Comparison of ENCODE assay signal across 14 cellular contexts in genomic region chr3:59246719-59247401, GRCh38.
A peak's percentile ranks its signal among the peaks of the same experiment; 100 is the strongest.
DNase-seq lines count a peak whose midpoint lies in the region; ATAC-seq and TF ChIP-seq lines count a peak whose summit lies in the region.
"Had no signal": no experiment of that assay in that cellular context is flagged by ENCODE, and none has a peak within 500 bp of the region (broad histone marks: within the 10 kb centered on the region; RNA-seq: fewer than 3 reads in every experiment).

No MANE protein-coding gene starts in this region.

- DNase-seq in breast epithelium (ENCODE audit: low spot score in 2 of 2) (no peak), MCF 10A (ENCODE audit: unreplicated experiment) (no peak), HuH-7 (ENCODE audit: low spot score) (no peak), transverse colon (no peak)
- DNase-seq: activated CD8-positive, alpha-beta memory T cell treated with anti-CD3 and anti-CD28 coated beads, Interleukin-2, amount 50 U/mL, for 48 hours; DMS53; Kasumi-1; Peyer's patch; T-helper 9 cell had no signal

- in situ Hi-C loops in transverse colon (cut with MboI; ENCODE audit: low pct_ligation_motif_present in 1 of 4, low pct_unique_long_range_greater_than_20kb in 1 of 4, low sequenced_read_pairs in 3 of 4), result no loop called here

- no peaks in the 10 kb centered on the region for H4K20me1 ChIP-seq in SU-DHL-6 (ENCODE audit: low read depth, low read length)

- TF ChIP-seq POLR2A in breast epithelium (IDR thresholded peaks at IDR 0.05), result no peak
- TF ChIP-seq POLR2A in transverse colon (IDR thresholded peaks at IDR 0.05), result no peak

- TF ChIP-seq EP300 in transverse colon (IDR thresholded peaks at IDR 0.05; ENCODE audit: low read depth), result no peak

- H3K9ac ChIP-seq in SU-DHL-6 (ENCODE audit: low read length), result peak overlapping the region; percentile 59

- intact Hi-C loops in breast epithelium (cut with DNase I; ENCODE audit: low total_unique reads) (no loop called here), MCF 10A (cut with micrococcal nuclease) (no loop called here), transverse colon (cut with DNase I; ENCODE audit: low total_unique reads) (no loop called here)

- H3K4me3 Mint-ChIP-seq in MCF 10A (ENCODE audit: unreplicated experiment), result no peak overlapping the region
- no peak overlapping the region for H3K4me3 Mint-ChIP-seq in activated T-helper 17 cell treated with anti-CD3 and anti-CD28 coated beads, Interleukin-2, amount 50 U/mL, for 72 hours

- H3K27ac ChIP-seq in breast epithelium, result peak overlapping the region; percentile 21 to 40
- peak overlapping the region; percentile 98 for H3K27ac ChIP-seq in SU-DHL-6 (ENCODE audit: low read depth, low read length)
- H3K27ac ChIP-seq in transverse colon, result no peak overlapping the region
- H3K27ac ChIP-seq: A549, Peyer's patch had no signal

- WGBS in transverse colon (ENCODE audit: low coverage in 1 of 2), 2 donors, result 84 to 90% methylated on average over 3 of the region's 3 CpGs

- no peaks in the 10 kb centered on the region for H3K9me2 ChIP-seq in SU-DHL-6 (replicated peaks; ENCODE audit: insufficient read depth, low read length)

- H3K79me2 ChIP-seq in SU-DHL-6 (ENCODE audit: insufficient read depth, low read length), result no peaks in the 10 kb centered on the region

- H3K36me3 ChIP-seq in breast epithelium, result no peaks in the 10 kb centered on the region
- H3K36me3 ChIP-seq in SU-DHL-6 (ENCODE audit: low read length), result peaks cover 6% of the 10 kb centered on the region; the same call in 1 of the 2 replicates
- H3K36me3 ChIP-seq in transverse colon, result no peaks in the 10 kb centered on the region
- H3K36me3 ChIP-seq: Peyer's patch had no signal

- no peaks in the 10 kb centered on the region for H3K27me3 Mint-ChIP-seq in MCF 10A (ENCODE audit: insufficient read depth, unreplicated experiment)
- H3K27me3 Mint-ChIP-seq in activated T-helper 17 cell treated with anti-CD3 and anti-CD28 coated beads, Interleukin-2, amount 50 U/mL, for 72 hours, result no peaks in the 10 kb centered on the region

- CTCF ChIA-PET in MCF 10A (lab: Yijun Ruan, JAX), result no interaction called here

- H3K4me2 ChIP-seq in SU-DHL-6 (ENCODE audit: low read depth, low read length, poor library complexity, severe bottlenecking), result peak overlapping the region; percentile 86
- H3K4me2 ChIP-seq: A549 had no signal

- H3K27me3 ChIP-seq in breast epithelium (no peaks in the 10 kb centered on the region), SU-DHL-6 (ENCODE audit: low read length) (no peaks in the 10 kb centered on the region), transverse colon (no peaks in the 10 kb centered on the region)
- H3K27me3 ChIP-seq: Peyer's patch had no signal

- ATAC-seq in HG02938 (IDR thresholded peaks at IDR 0.05; ENCODE audit: unreplicated experiment) (peak; percentile 60), GM19455 (IDR thresholded peaks at IDR 0.05; ENCODE audit: unreplicated experiment) (no peak)
- ATAC-seq in activated T-helper 17 cell treated with anti-CD3 and anti-CD28 coated beads, Interleukin-2, amount 50 U/mL, for 72 hours (replicated peaks), result no peak
- ATAC-seq: A549 had no signal

- H3K36me3 Mint-ChIP-seq in MCF 10A (ENCODE audit: insufficient read depth, unreplicated experiment), result no peaks in the 10 kb centered on the region
- H3K36me3 Mint-ChIP-seq in activated T-helper 17 cell treated with anti-CD3 and anti-CD28 coated beads, Interleukin-2, amount 50 U/mL, for 72 hours (ENCODE audit: low read depth), result no peaks in the 10 kb centered on the region

- no TSS peak for BruUV-seq in MCF 10A (replicated peaks; lab: Mats Ljungman, UMichigan)

- H3K4me3 ChIP-seq in breast epithelium (no peak overlapping the region), SU-DHL-6 (ENCODE audit: insufficient read depth, low read length, poor library complexity, severe bottlenecking) (peak overlapping the region; percentile 22), transverse colon (no peak overlapping the region)
- H3K4me3 ChIP-seq: A549, Peyer's patch had no signal

- H3K4me1 ChIP-seq in breast epithelium, result peaks cover 0 to 7% of the 10 kb centered on the region in 2 donors
- H3K4me1 ChIP-seq in transverse colon, result peaks cover 0 to 8% (median 0%) of the 10 kb centered on the region in 4 donors
- H3K4me1 ChIP-seq: A549, Peyer's patch had no signal

- H3K9me3 ChIP-seq in breast epithelium (no peaks in the 10 kb centered on the region), SU-DHL-6 (ENCODE audit: insufficient read depth, low read length) (peaks cover 6% of the 10 kb centered on the region; the same call in 1 of the 2 replicates), transverse colon (no peaks in the 10 kb centered on the region)
- H3K9me3 ChIP-seq: A549, Peyer's patch had no signal

- peaks cover 34% of the 10 kb centered on the region for H3F3A ChIP-seq in SU-DHL-6 (ENCODE audit: insufficient read depth)

- no peaks in the 10 kb centered on the region for H3K4me1 Mint-ChIP-seq in MCF 10A (ENCODE audit: insufficient read depth, unreplicated experiment)
- H3K4me1 Mint-ChIP-seq in activated T-helper 17 cell treated with anti-CD3 and anti-CD28 coated beads, Interleukin-2, amount 50 U/mL, for 72 hours, result no peaks in the 10 kb centered on the region

- POLR2A ChIA-PET in MCF 10A (lab: Yijun Ruan, JAX), result interaction anchor here (0.7 kb wide), 1 partner anchor 87 kb away, joined by 5 read pairs; no protein-coding TSS in a partner anchor

- no peak overlapping the region for H2AFZ ChIP-seq in SU-DHL-6 (ENCODE audit: low read depth, low read length, severe bottlenecking)

- H3K27ac Mint-ChIP-seq in MCF 10A (ENCODE audit: low read depth, unreplicated experiment), result no peak overlapping the region
- H3K27ac Mint-ChIP-seq in activated T-helper 17 cell treated with anti-CD3 and anti-CD28 coated beads, Interleukin-2, amount 50 U/mL, for 72 hours, result no peak overlapping the region

- no peaks in the 10 kb centered on the region for H3K9me3 Mint-ChIP-seq in MCF 10A (ENCODE audit: unreplicated experiment)
- peaks cover 5% of the 10 kb centered on the region for H3K9me3 Mint-ChIP-seq in activated T-helper 17 cell treated with anti-CD3 and anti-CD28 coated beads, Interleukin-2, amount 50 U/mL, for 72 hours

- TF ChIP-seq CTCF in breast epithelium (IDR thresholded peaks at IDR 0.05) (no peak), MCF 10A (IDR thresholded peaks at IDR 0.05; ENCODE audit: unreplicated experiment) (no peak), SU-DHL-6 (IDR thresholded peaks at IDR 0.05; ENCODE audit: insufficient read depth, low read length, poor library complexity, severe bottlenecking) (no peak), transverse colon (IDR thresholded peaks at IDR 0.05) (no peak)

Comparison
In these comparisons a context has a peak if more than half of its experiments do, and no peak if none do; other contexts are left out.
1. H3K27ac ChIP-seq: peak in breast epithelium (2 of 2) and SU-DHL-6 (single experiment); none in transverse colon (0 of 4).